In genomic region chr3:78718707-78719106, GRCh38 we compare ENCODE assay signal across 27 cellular contexts.
"Had no signal": no experiment of that assay in that cellular context is flagged by ENCODE, and none has a peak within 500 bp of the region (broad histone marks: within the 10 kb centered on the region; RNA-seq: fewer than 3 reads in every experiment).

No MANE protein-coding gene starts in this region.

- H3K36me3 ChIP-seq: stomach, thoracic aorta, thyroid gland, transverse colon, upper lobe of left lung, upper lobe of right lung, uterus, vagina had no signal

- H3K27ac ChIP-seq: stomach, suprapubic skin, testis, thoracic aorta, thyroid gland, tibial artery, tibial nerve, transverse colon, upper lobe of left lung, upper lobe of right lung, uterus, vagina had no signal

- H3K4me1 ChIP-seq: stomach, suprapubic skin, testis, thyroid gland, tibial artery, tibial nerve, transverse colon, upper lobe of left lung, upper lobe of right lung, uterus, vagina had no signal

- ATAC-seq: stimulated activated effector memory CD8-positive, alpha-beta T cell treated with anti-CD3 and anti-CD28 coated beads, Interleukin-12 subunit alpha, Interleukin-12 subunit beta, amount 100 ng/mL, for 72 hours; stimulated activated memory B cell treated with anti-CD40 and anti-IgM and Interleukin-4, amounts not matched to agents 10 μg/mL and 1 μg/mL and 100 μg/mL, for 72 hours; stimulated activated naive B cell treated with anti-CD40 and anti-IgM and Interleukin-4, amounts not matched to agents 10 μg/mL and 1 μg/mL and 100 μg/mL, for 72 hours; stimulated activated naive CD8-positive, alpha-beta T cell treated with anti-CD3 and anti-CD28 coated beads, Interleukin-15, amount 100 ng/mL, for 72 hours; stimulated activated naive CD8-positive, alpha-beta T cell treated with anti-CD3 and anti-CD28 coated beads, Interleukin-15, Interleukin-2, amounts not matched to agents 100 U/mL and 50 U/mL, for 24 hours; upper lobe of right lung had no signal

- H3K9me3 ChIP-seq: stomach, suprapubic skin, testis, thoracic aorta, thyroid gland, tibial artery, tibial nerve, transverse colon, upper lobe of left lung, upper lobe of right lung, uterus, vagina had no signal

- FAIRE-seq: urothelium cell line had no signal

- H3K27me3 ChIP-seq: stomach, suprapubic skin, testis, thyroid gland, tibial artery, tibial nerve, transverse colon, upper lobe of left lung, upper lobe of right lung, uterus, vagina had no signal

- H3K4me3 ChIP-seq: stomach, suprapubic skin, testis, thoracic aorta, thyroid gland, tibial artery, tibial nerve, transverse colon, upper lobe of left lung, upper lobe of right lung, uterus, vagina had no signal

- DNase-seq: stimulated activated CD4-positive, alpha-beta T cell treated with anti-CD3 and anti-CD28 coated beads, Interleukin-2, amount 100 ng/mL, for 48 hours; stimulated activated CD4-positive, alpha-beta T cell treated with anti-CD3 and anti-CD28 coated beads, Interleukin-4, amount 100 ng/mL, for 1 hour; stimulated activated CD4-positive, alpha-beta T cell treated with anti-CD3 and anti-CD28 coated beads, Interleukin-4, amount 100 ng/mL, for 24 hours; stimulated activated CD4-positive, alpha-beta T cell treated with anti-CD3 and anti-CD28 coated beads, Interleukin-4, amount 100 ng/mL, for 4 hours; stimulated activated CD8-positive, alpha-beta memory T cell treated with anti-CD3 and anti-CD28 coated beads, Interleukin-4, amount 100 ng/mL, for 48 hours; stimulated activated naive B cell treated with anti-CD40 and anti-IgM and Interleukin-4, amounts not matched to agents 10 μg/mL and 1 μg/mL and 100 μg/mL, for 72 hours; stimulated activated naive CD4-positive, alpha-beta T cell; stimulated activated naive CD4-positive, alpha-beta T cell treated with Interleukin-2 at 50 U/mL for 16 hours; stimulated activated naive CD8-positive, alpha-beta T cell treated with anti-CD3 and anti-CD28 coated beads, Interleukin-15, amount 100 ng/mL, for 72 hours; stimulated activated naive CD8-positive, alpha-beta T cell treated with anti-CD3 and anti-CD28 coated beads, Interleukin-15, Interleukin-2, amounts not matched to agents 100 U/mL and 50 U/mL, for 24 hours; stomach; substantia nigra; testis; thyroid gland; tibial artery; transverse colon; trophoblast cell; upper lobe of left lung; upper lobe of right lung; uterus had no signal
